Comparison of ENCODE assay signal across 12 cellular contexts in genomic region chr6:148525453-148525852, GRCh38.
DNase-seq lines count a peak whose midpoint lies in the region; ATAC-seq and TF ChIP-seq lines count a peak whose summit lies in the region.
"Had no signal": no experiment of that assay in that cellular context is flagged by ENCODE, and none has a peak within 500 bp of the region (broad histone marks: within the 10 kb centered on the region; RNA-seq: fewer than 3 reads in every experiment).

No MANE protein-coding gene starts in this region.

- TF ChIP-seq POLR2A in erythroblast (IDR thresholded peaks at IDR 0.05; ENCODE audit: low read length): no peak

- peak overlapping the region; percentile 20 for H3K27ac Mint-ChIP-seq in activated naive CD8-positive, alpha-beta T cell treated with anti-CD3 and anti-CD28 coated beads, Interleukin-2, amount 50 U/mL, for 24 hours
- H3K27ac Mint-ChIP-seq in activated naive CD8-positive, alpha-beta T cell treated with anti-CD3 and anti-CD28 coated beads for 36 hours: no peak overlapping the region
- H3K27ac Mint-ChIP-seq: natural killer cell had no signal

- no peaks in the 10 kb centered on the region for H3K36me3 Mint-ChIP-seq in activated naive CD8-positive, alpha-beta T cell treated with anti-CD3 and anti-CD28 coated beads, Interleukin-2, amount 50 U/mL, for 24 hours (ENCODE audit: low read depth)
- H3K36me3 Mint-ChIP-seq in activated naive CD8-positive, alpha-beta T cell treated with anti-CD3 and anti-CD28 coated beads for 36 hours: no peaks in the 10 kb centered on the region
- H3K36me3 Mint-ChIP-seq: natural killer cell had no signal

- H3K4me3 Mint-ChIP-seq in activated naive CD8-positive, alpha-beta T cell treated with anti-CD3 and anti-CD28 coated beads, Interleukin-2, amount 50 U/mL, for 24 hours: no peak overlapping the region
- H3K4me3 Mint-ChIP-seq in activated naive CD8-positive, alpha-beta T cell treated with anti-CD3 and anti-CD28 coated beads for 36 hours: no peak overlapping the region
- H3K4me3 Mint-ChIP-seq: natural killer cell had no signal

- peak overlapping the region; percentile 54 for H3K27ac ChIP-seq in urinary bladder (ENCODE audit: low read depth)
- H3K27ac ChIP-seq: SJCRH30 had no signal

- H3K9me3 Mint-ChIP-seq in activated naive CD8-positive, alpha-beta T cell treated with anti-CD3 and anti-CD28 coated beads, Interleukin-2, amount 50 U/mL, for 24 hours: no peaks in the 10 kb centered on the region
- H3K9me3 Mint-ChIP-seq in activated naive CD8-positive, alpha-beta T cell treated with anti-CD3 and anti-CD28 coated beads for 36 hours: no peaks in the 10 kb centered on the region
- H3K9me3 Mint-ChIP-seq: natural killer cell had no signal

- no peaks in the 10 kb centered on the region for H3K4me1 ChIP-seq in urinary bladder (ENCODE audit: insufficient read depth)

- H3K4me1 Mint-ChIP-seq in activated naive CD8-positive, alpha-beta T cell treated with anti-CD3 and anti-CD28 coated beads, Interleukin-2, amount 50 U/mL, for 24 hours: peaks cover 14% of the 10 kb centered on the region
- no peaks in the 10 kb centered on the region for H3K4me1 Mint-ChIP-seq in activated naive CD8-positive, alpha-beta T cell treated with anti-CD3 and anti-CD28 coated beads for 36 hours

- H3K4me3 ChIP-seq in urinary bladder (ENCODE audit: low read depth, low read length): no peak overlapping the region
- H3K4me3 ChIP-seq: SJCRH30 had no signal

- peaks cover 8% of the 10 kb centered on the region for H3K27me3 Mint-ChIP-seq in activated naive CD8-positive, alpha-beta T cell treated with anti-CD3 and anti-CD28 coated beads, Interleukin-2, amount 50 U/mL, for 24 hours
- H3K27me3 Mint-ChIP-seq in activated naive CD8-positive, alpha-beta T cell treated with anti-CD3 and anti-CD28 coated beads for 36 hours: no peaks in the 10 kb centered on the region

- WGBS in urinary bladder: 46% methylated on average over 4 of the region's 4 CpGs

- H3K36me3 ChIP-seq in urinary bladder (ENCODE audit: insufficient read depth): peaks cover 2% of the 10 kb centered on the region

- no peak for DNase-seq in activated naive CD8-positive, alpha-beta T cell treated with anti-CD3 and anti-CD28 coated beads, Interleukin-2, amount 50 U/mL, for 24 hours
- no peak for DNase-seq in activated naive CD8-positive, alpha-beta T cell treated with anti-CD3 and anti-CD28 coated beads for 36 hours
- DNase-seq in astrocyte of the hippocampus (ENCODE audit: low read depth, low spot score) (peak; percentile 71), hepatic stellate cell (ENCODE audit: low spot score) (peak; percentile 41), erythroblast (lab: John Stamatoyannopoulos, UW) (no peak)
- DNase-seq: cerebellar nuclear complex, natural killer cell, NCI-H2029, SJCRH30 had no signal

- no peak for ATAC-seq in activated naive CD8-positive, alpha-beta T cell treated with anti-CD3 and anti-CD28 coated beads, Interleukin-2, amount 50 U/mL, for 24 hours
- no peak for ATAC-seq in HG02870 (IDR thresholded peaks at IDR 0.05; ENCODE audit: unreplicated experiment)
- no peak for ATAC-seq in HG03442 (IDR thresholded peaks at IDR 0.05; ENCODE audit: unreplicated experiment)

Comparison
In these comparisons a context has a peak if more than half of its experiments do, and no peak if none do; other contexts are left out.
1. DNase-seq: peak in astrocyte of the hippocampus (single experiment) and hepatic stellate cell (single experiment); none in activated naive CD8-positive, alpha-beta T cell treated with anti-CD3 and anti-CD28 coated beads, Interleukin-2, amount 50 U/mL, for 24 hours (single experiment), activated naive CD8-positive, alpha-beta T cell treated with anti-CD3 and anti-CD28 coated beads for 36 hours (single experiment) and erythroblast (0 of 2).